In genomic region chr11:45296085-45296484, GRCh38 we compare ENCODE assay signal across 1 cellular context.
TF ChIP-seq lines count a peak whose summit lies in the region.

No MANE protein-coding gene starts in this region.

TF ChIP-seq in GM12878, 131 proteins besides CTCF, POLR2A, EP300 and RAD21 (continued from another document):
- no peak for TF ChIP-seq IKZF2 (IDR thresholded peaks at IDR 0.05)
- TF ChIP-seq SPI1 (IDR thresholded peaks at IDR 0.05; ENCODE audit: borderline replicate concordance, insufficient read depth, low read depth, low read length), result no peak
- TF ChIP-seq EZH2 (IDR thresholded peaks at IDR 0.05; ENCODE audit: borderline replicate concordance, control insufficient read depth, low read depth, low read length), result no peak
- no peak for TF ChIP-seq RELA (IDR thresholded peaks at IDR 0.05; ENCODE audit: borderline replicate concordance, partially characterized antibody)
- no peak for TF ChIP-seq NR2F1 (conservative IDR thresholded peaks at IDR 0.05)
- no peak for TF ChIP-seq DPF2 (IDR thresholded peaks at IDR 0.05)
- no peak for TF ChIP-seq PBX3 (IDR thresholded peaks at IDR 0.05; ENCODE audit: insufficient replicate concordance, low read depth, low read length)
- no peak for TF ChIP-seq SMC3 (IDR thresholded peaks at IDR 0.05; ENCODE audit: borderline replicate concordance, low read length)
TF ChIP-seq in GM12878: peak in this region for 0.
